1 cellular context compared by ENCODE assay signal in the genomic region with DNA sequence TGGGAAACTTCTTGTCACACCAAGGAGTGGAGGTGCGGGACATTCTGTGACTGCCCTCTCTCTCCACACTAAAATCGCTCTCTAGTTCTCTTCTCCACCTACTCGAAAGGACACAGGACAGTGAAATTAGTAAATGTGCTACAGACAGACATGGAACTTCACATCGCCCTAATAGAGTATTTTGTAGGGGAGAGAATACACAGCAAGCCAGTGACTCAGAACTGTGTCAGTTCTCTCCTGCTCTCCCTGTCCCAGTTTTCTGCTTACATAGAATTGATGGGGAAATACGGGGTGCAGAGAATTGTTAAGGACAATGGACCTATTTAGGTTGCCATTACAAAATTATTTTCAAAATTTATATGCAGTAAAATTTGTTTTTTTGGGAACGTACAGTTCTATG.
TF ChIP-seq lines count a peak whose summit lies in the region.

No MANE protein-coding gene starts in this region.

TF ChIP-seq in WTC11, 78 proteins besides CTCF, POLR2A, EP300 and RAD21 (continued from another document):
- TF ChIP-seq, protein P1, sequence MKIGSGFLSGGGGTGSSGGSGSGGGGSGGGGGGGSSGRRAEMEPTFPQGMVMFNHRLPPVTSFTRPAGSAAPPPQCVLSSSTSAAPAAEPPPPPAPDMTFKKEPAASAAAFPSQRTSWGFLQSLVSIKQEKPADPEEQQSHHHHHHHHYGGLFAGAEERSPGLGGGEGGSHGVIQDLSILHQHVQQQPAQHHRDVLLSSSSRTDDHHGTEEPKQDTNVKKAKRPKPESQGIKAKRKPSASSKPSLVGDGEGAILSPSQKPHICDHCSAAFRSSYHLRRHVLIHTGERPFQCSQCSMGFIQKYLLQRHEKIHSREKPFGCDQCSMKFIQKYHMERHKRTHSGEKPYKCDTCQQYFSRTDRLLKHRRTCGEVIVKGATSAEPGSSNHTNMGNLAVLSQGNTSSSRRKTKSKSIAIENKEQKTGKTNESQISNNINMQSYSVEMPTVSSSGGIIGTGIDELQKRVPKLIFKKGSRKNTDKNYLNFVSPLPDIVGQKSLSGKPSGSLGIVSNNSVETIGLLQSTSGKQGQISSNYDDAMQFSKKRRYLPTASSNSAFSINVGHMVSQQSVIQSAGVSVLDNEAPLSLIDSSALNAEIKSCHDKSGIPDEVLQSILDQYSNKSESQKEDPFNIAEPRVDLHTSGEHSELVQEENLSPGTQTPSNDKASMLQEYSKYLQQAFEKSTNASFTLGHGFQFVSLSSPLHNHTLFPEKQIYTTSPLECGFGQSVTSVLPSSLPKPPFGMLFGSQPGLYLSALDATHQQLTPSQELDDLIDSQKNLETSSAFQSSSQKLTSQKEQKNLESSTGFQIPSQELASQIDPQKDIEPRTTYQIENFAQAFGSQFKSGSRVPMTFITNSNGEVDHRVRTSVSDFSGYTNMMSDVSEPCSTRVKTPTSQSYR (CRISPR knock-in tag; IDR thresholded peaks at IDR 0.05) = no peak
- no peak for TF ChIP-seq NFYB (CRISPR knock-in tag; conservative IDR thresholded peaks at IDR 0.05; ENCODE audit: low read depth)
- no peak for TF ChIP-seq PRRX2 (CRISPR knock-in tag; IDR thresholded peaks at IDR 0.05)
- TF ChIP-seq CREB1 (CRISPR knock-in tag; IDR thresholded peaks at IDR 0.05) = no peak
- no peak for TF ChIP-seq AR (CRISPR knock-in tag; IDR thresholded peaks at IDR 0.05)
- TF ChIP-seq NR2C2 (CRISPR knock-in tag; IDR thresholded peaks at IDR 0.05) = no peak
- no peak for TF ChIP-seq ZNF317 (CRISPR knock-in tag; IDR thresholded peaks at IDR 0.05; ENCODE audit: borderline replicate concordance, low read depth)
- TF ChIP-seq, protein P2, sequence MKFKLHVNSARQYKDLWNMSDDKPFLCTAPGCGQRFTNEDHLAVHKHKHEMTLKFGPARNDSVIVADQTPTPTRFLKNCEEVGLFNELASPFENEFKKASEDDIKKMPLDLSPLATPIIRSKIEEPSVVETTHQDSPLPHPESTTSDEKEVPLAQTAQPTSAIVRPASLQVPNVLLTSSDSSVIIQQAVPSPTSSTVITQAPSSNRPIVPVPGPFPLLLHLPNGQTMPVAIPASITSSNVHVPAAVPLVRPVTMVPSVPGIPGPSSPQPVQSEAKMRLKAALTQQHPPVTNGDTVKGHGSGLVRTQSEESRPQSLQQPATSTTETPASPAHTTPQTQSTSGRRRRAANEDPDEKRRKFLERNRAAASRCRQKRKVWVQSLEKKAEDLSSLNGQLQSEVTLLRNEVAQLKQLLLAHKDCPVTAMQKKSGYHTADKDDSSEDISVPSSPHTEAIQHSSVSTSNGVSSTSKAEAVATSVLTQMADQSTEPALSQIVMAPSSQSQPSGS (CRISPR knock-in tag; IDR thresholded peaks at IDR 0.05; ENCODE audit: borderline replicate concordance, low read depth) = no peak
- TF ChIP-seq JAZF1 (CRISPR knock-in tag; IDR thresholded peaks at IDR 0.05) = no peak
- TF ChIP-seq ATF1 (CRISPR knock-in tag; IDR thresholded peaks at IDR 0.05) = no peak
- TF ChIP-seq, protein P3, sequence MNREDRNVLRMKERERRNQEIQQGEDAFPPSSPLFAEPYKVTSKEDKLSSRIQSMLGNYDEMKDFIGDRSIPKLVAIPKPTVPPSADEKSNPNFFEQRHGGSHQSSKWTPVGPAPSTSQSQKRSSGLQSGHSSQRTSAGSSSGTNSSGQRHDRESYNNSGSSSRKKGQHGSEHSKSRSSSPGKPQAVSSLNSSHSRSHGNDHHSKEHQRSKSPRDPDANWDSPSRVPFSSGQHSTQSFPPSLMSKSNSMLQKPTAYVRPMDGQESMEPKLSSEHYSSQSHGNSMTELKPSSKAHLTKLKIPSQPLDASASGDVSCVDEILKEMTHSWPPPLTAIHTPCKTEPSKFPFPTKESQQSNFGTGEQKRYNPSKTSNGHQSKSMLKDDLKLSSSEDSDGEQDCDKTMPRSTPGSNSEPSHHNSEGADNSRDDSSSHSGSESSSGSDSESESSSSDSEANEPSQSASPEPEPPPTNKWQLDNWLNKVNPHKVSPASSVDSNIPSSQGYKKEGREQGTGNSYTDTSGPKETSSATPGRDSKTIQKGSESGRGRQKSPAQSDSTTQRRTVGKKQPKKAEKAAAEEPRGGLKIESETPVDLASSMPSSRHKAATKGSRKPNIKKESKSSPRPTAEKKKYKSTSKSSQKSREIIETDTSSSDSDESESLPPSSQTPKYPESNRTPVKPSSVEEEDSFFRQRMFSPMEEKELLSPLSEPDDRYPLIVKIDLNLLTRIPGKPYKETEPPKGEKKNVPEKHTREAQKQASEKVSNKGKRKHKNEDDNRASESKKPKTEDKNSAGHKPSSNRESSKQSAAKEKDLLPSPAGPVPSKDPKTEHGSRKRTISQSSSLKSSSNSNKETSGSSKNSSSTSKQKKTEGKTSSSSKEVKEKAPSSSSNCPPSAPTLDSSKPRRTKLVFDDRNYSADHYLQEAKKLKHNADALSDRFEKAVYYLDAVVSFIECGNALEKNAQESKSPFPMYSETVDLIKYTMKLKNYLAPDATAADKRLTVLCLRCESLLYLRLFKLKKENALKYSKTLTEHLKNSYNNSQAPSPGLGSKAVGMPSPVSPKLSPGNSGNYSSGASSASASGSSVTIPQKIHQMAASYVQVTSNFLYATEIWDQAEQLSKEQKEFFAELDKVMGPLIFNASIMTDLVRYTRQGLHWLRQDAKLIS (CRISPR knock-in tag; IDR thresholded peaks at IDR 0.05; ENCODE audit: borderline replicate concordance) = no peak
- no peak for TF ChIP-seq ZSCAN18 (CRISPR knock-in tag; IDR thresholded peaks at IDR 0.05)
TF ChIP-seq in WTC11: peak in this region for 0.
